30 cellular contexts compared by ENCODE assay signal in the genomic region with DNA sequence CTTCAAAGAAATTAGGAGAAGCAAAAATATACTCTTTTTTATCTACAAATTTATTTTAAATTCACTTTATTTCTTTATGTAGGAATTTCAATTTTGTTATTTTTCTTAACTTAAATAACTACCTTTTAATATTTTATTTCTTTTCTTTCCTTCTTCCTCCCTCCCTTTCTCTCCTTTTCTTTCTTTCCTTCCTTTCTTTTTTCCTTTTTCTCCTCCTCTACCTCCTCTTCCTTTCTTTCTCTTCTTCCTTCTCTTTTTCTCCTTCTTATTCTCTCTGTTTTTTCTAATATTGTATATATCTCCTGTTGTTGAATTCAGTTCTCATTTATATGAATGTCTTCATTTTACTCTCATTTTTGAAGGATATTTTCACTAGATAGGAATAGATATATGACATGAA.
"Had no signal": no experiment of that assay in that cellular context is flagged by ENCODE, and none has a peak within 500 bp of the region (broad histone marks: within the 10 kb centered on the region; RNA-seq: fewer than 3 reads in every experiment).

No MANE protein-coding gene starts in this region.

- H3K4me1 Mint-ChIP-seq: naive B cell; naive thymus-derived CD8-positive, alpha-beta T cell; stimulated activated naive B cell treated with anti-CD40 and anti-IgM and Interleukin-4, amounts not matched to agents 10 μg/mL and 1 μg/mL and 100 μg/mL, for 72 hours had no signal

- H3K27me3 Mint-ChIP-seq: naive B cell; naive thymus-derived CD8-positive, alpha-beta T cell; natural killer cell treated with Interleukin-12 subunit alpha and Interleukin-12 subunit beta and Interleukin-15 and Interleukin-18, amount 100 ng/mL, for 72 hours; progenitor cell of endocrine pancreas; stimulated activated naive B cell treated with anti-CD40 and anti-IgM and Interleukin-4, amounts not matched to agents 10 μg/mL and 1 μg/mL and 100 μg/mL, for 72 hours; stimulated activated naive CD8-positive, alpha-beta T cell treated with anti-CD3 and anti-CD28 coated beads, Interleukin-15, Interleukin-2, amounts not matched to agents 100 ng/mL and 50 ng/mL, for 24 hours; type B pancreatic cell had no signal

- H3K27ac ChIP-seq: neural progenitor cell, ovary, parathyroid adenoma, psoas muscle, skin epidermis, spleen, stomach, thoracic aorta, thyroid gland, tibial nerve, upper lobe of right lung, uterus had no signal

- H3K27ac Mint-ChIP-seq: naive B cell; naive thymus-derived CD8-positive, alpha-beta T cell; natural killer cell treated with Interleukin-12 subunit alpha and Interleukin-12 subunit beta and Interleukin-15 and Interleukin-18, amount 100 ng/mL, for 72 hours; neural progenitor cell; progenitor cell of endocrine pancreas; stimulated activated naive B cell treated with anti-CD40 and anti-IgM and Interleukin-4, amounts not matched to agents 10 μg/mL and 1 μg/mL and 100 μg/mL, for 72 hours; stimulated activated naive CD8-positive, alpha-beta T cell treated with anti-CD3 and anti-CD28 coated beads, Interleukin-15, Interleukin-2, amounts not matched to agents 100 ng/mL and 50 ng/mL, for 24 hours; type B pancreatic cell had no signal

- H3K9me3 ChIP-seq: ovary, psoas muscle, stomach, thoracic aorta, thyroid gland, upper lobe of right lung, uterus had no signal

- H3K4me2 ChIP-seq: neural progenitor cell, smooth muscle cell had no signal

- H3K4me1 ChIP-seq: neural progenitor cell, parathyroid adenoma, psoas muscle, spleen, thyroid gland, tibial nerve, upper lobe of right lung, uterus had no signal

- H3K27me3 ChIP-seq: neural progenitor cell, ovary, spleen, stomach, thyroid gland, tibial nerve, upper lobe of right lung, uterus had no signal

- H3K36me3 ChIP-seq: neural progenitor cell, ovary, spleen, stomach, thoracic aorta, thyroid gland, upper lobe of right lung, uterus had no signal

- DNase-seq: naive B cell; naive thymus-derived CD8-positive, alpha-beta T cell; occipital lobe; ovary; posterior cingulate gyrus; psoas muscle; right cardiac atrium; spleen; stimulated activated CD4-positive, alpha-beta T cell treated with anti-CD3 and anti-CD28 coated beads, Interleukin-12 subunit alpha, Interleukin-12 subunit beta, amount 100 ng/mL, for 4 hours; stimulated activated CD4-positive, alpha-beta T cell treated with anti-CD3 and anti-CD28 coated beads, Interleukin-1b, Interleukin-23, amount 100 ng/mL, for 48 hours; stimulated activated CD4-positive, alpha-beta T cell treated with anti-CD3 and anti-CD28 coated beads, Interleukin-4, amount 100 ng/mL, for 1 hour; stimulated activated CD4-positive, alpha-beta T cell treated with anti-CD3 and anti-CD28 coated beads, Interleukin-4, amount 100 ng/mL, for 4 hours; stimulated activated CD8-positive, alpha-beta memory T cell treated with anti-CD3 and anti-CD28 coated beads, Interleukin-4, amount 100 ng/mL, for 48 hours; stimulated activated naive B cell treated with anti-CD40 and anti-IgM and Interleukin-4, amounts not matched to agents 10 μg/mL and 1 μg/mL and 100 μg/mL, for 72 hours; stimulated activated naive CD4-positive, alpha-beta T cell treated with Interleukin-2 at 50 U/mL for 16 hours; stomach; thyroid gland; upper lobe of right lung; uterus had no signal

- H3K9ac ChIP-seq: neural progenitor cell, parathyroid adenoma had no signal

- H3K4me3 Mint-ChIP-seq: naive B cell; naive thymus-derived CD8-positive, alpha-beta T cell; natural killer cell treated with Interleukin-12 subunit alpha and Interleukin-12 subunit beta and Interleukin-15 and Interleukin-18, amount 100 ng/mL, for 72 hours; neural progenitor cell; stimulated activated naive B cell treated with anti-CD40 and anti-IgM and Interleukin-4, amounts not matched to agents 10 μg/mL and 1 μg/mL and 100 μg/mL, for 72 hours; stimulated activated naive CD8-positive, alpha-beta T cell treated with anti-CD3 and anti-CD28 coated beads, Interleukin-15, Interleukin-2, amounts not matched to agents 100 ng/mL and 50 ng/mL, for 24 hours; type B pancreatic cell had no signal

- H3K79me2 ChIP-seq: parathyroid adenoma had no signal

- H2AFZ ChIP-seq: neural progenitor cell, parathyroid adenoma had no signal

- H3K9me3 Mint-ChIP-seq: neural progenitor cell; stimulated activated naive B cell treated with anti-CD40 and anti-IgM and Interleukin-4, amounts not matched to agents 10 μg/mL and 1 μg/mL and 100 μg/mL, for 72 hours; type B pancreatic cell had no signal

- H3K4me3 ChIP-seq: neural progenitor cell, ovary, psoas muscle, skin epidermis, smooth muscle cell, spleen, stomach, thoracic aorta, thyroid gland, tibial nerve, upper lobe of right lung, uterus had no signal

- H3K36me3 Mint-ChIP-seq: naive B cell; natural killer cell treated with Interleukin-12 subunit alpha and Interleukin-12 subunit beta and Interleukin-15 and Interleukin-18, amount 100 ng/mL, for 72 hours; stimulated activated naive B cell treated with anti-CD40 and anti-IgM and Interleukin-4, amounts not matched to agents 10 μg/mL and 1 μg/mL and 100 μg/mL, for 72 hours; type B pancreatic cell had no signal

- ATAC-seq: naive thymus-derived CD8-positive, alpha-beta T cell; natural killer cell treated with Interleukin-12 subunit alpha and Interleukin-12 subunit beta and Interleukin-15 and Interleukin-18, amount 100 ng/mL, for 72 hours; psoas muscle; right cardiac atrium; sciatic nerve; stimulated activated naive B cell treated with anti-CD40 and anti-IgM and Interleukin-4, amounts not matched to agents 10 μg/mL and 1 μg/mL and 100 μg/mL, for 72 hours; upper lobe of right lung had no signal
